In the genomic region with DNA sequence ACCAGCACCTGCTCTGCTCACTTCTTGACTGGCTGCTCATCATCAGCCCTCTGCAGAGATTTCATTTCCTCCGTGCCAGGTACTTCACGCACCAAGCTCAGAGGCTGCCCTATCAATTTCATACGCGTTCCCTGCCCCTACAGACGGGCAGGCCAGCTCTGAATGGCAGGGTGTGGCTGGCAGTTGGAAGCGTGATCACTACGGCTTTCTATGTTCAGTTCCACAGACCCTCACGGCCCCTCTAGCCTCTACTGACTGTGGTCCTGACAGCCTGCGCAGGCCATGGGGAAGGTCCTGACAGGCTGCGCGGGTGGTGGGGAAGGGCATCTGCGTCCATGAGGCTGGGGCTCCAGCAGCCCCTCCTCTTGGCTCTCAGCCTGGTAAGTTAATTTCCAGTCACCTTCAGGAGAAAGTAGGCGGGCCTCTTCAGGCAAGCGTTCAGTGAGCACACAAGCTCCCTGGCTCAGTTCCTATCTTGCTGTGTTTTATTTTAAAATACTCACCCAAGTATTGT, we compare ENCODE assay signal across 15 cellular contexts.
DNase-seq lines count a peak whose midpoint lies in the region; ATAC-seq and TF ChIP-seq lines count a peak whose summit lies in the region.
"Had no signal": no experiment of that assay in that cellular context is flagged by ENCODE, and none has a peak within 500 bp of the region (broad histone marks: within the 10 kb centered on the region; RNA-seq: fewer than 3 reads in every experiment).

No MANE protein-coding gene starts in this region.

- TF ChIP-seq CTCF in glutamatergic neuron (IDR thresholded peaks at IDR 0.05; ENCODE audit: partially characterized antibody, unreplicated experiment) (no peak), psoas muscle (IDR thresholded peaks at IDR 0.05) (no peak)

- no peaks in the 10 kb centered on the region for H3K9me3 ChIP-seq in psoas muscle

- peak; percentile 59 to 83 (median 82) for ATAC-seq in psoas muscle
- ATAC-seq: activated CD4-positive, alpha-beta T cell treated with anti-CD3 and anti-CD28 coated beads for 36 hours had no signal

- H3K27ac Mint-ChIP-seq in glutamatergic neuron (ENCODE audit: unreplicated experiment): peak overlapping the region; percentile 91
- H3K27ac Mint-ChIP-seq: activated CD4-positive, alpha-beta T cell treated with anti-CD3 and anti-CD28 coated beads for 36 hours; activated naive CD4-positive, alpha-beta T cell treated with anti-CD3 and anti-CD28 coated beads, Interleukin-2, amount 10 ng/mL, durations not matched to agents 7 days and 5 days; mesothelial cell of epicardium had no signal

- DNase-seq in NCI-H1092 treated with DMSO at 0.1 percent for 48 hours (lab: John Stamatoyannopoulos, UW) (peak; percentile 96), NCI-H526 treated with DMSO at 0.1 percent for 48 hours (lab: John Stamatoyannopoulos, UW) (peak; percentile 32), glutamatergic neuron (no peak), psoas muscle (no peak), NCI-H524 treated with DMSO at 0.1 percent for 48 hours (lab: John Stamatoyannopoulos, UW) (no peak), AG08395 (ENCODE audit: low spot score) (no peak), NCI-H446 treated with DMSO at 0.1 percent for 48 hours (lab: John Stamatoyannopoulos, UW) (no peak), occipital lobe (lab: John Stamatoyannopoulos, UW) (no peak)
- DNase-seq: activated CD4-positive, alpha-beta T cell treated with anti-CD3 and anti-CD28 coated beads for 36 hours; activated naive CD4-positive, alpha-beta T cell treated with anti-CD3 and anti-CD28 coated beads, Interleukin-2, amount 10 ng/mL, durations not matched to agents 7 days and 5 days; CD4-positive, alpha-beta memory T cell; effector CD4-positive, alpha-beta T cell; NCI-H1048; SIG-M5 had no signal

- H3K4me1 ChIP-seq in psoas muscle: peaks cover 15% of the 10 kb centered on the region

- peaks cover 0 to 26% of the 10 kb centered on the region in 2 donors for H3K36me3 ChIP-seq in psoas muscle (ENCODE audit: insufficient read depth in 1 of 2, low read depth in 1 of 2)

- peaks cover 4% of the 10 kb centered on the region for H3K36me3 Mint-ChIP-seq in glutamatergic neuron (ENCODE audit: unreplicated experiment)
- H3K36me3 Mint-ChIP-seq: activated naive CD4-positive, alpha-beta T cell treated with anti-CD3 and anti-CD28 coated beads, Interleukin-2, amount 10 ng/mL, durations not matched to agents 7 days and 5 days had no signal

- peak overlapping the region; percentile 61 for H3K27ac ChIP-seq in psoas muscle

- H3K4me1 Mint-ChIP-seq in glutamatergic neuron (ENCODE audit: low read depth, unreplicated experiment): peaks cover 54% of the 10 kb centered on the region
- H3K4me1 Mint-ChIP-seq: activated naive CD4-positive, alpha-beta T cell treated with anti-CD3 and anti-CD28 coated beads, Interleukin-2, amount 10 ng/mL, durations not matched to agents 7 days and 5 days; CD4-positive, alpha-beta memory T cell had no signal

- WGBS in psoas muscle, 3 donors: 25 to 28% (median 28%) methylated on average over 14 of the region's 14 CpGs

- H3K4me3 Mint-ChIP-seq in glutamatergic neuron (ENCODE audit: unreplicated experiment): no peak overlapping the region
- H3K4me3 Mint-ChIP-seq: activated CD4-positive, alpha-beta T cell treated with anti-CD3 and anti-CD28 coated beads for 36 hours; activated naive CD4-positive, alpha-beta T cell treated with anti-CD3 and anti-CD28 coated beads, Interleukin-2, amount 10 ng/mL, durations not matched to agents 7 days and 5 days; CD4-positive, alpha-beta memory T cell; mesothelial cell of epicardium had no signal

- peak overlapping the region; percentile 31 for H3K4me3 ChIP-seq in psoas muscle

- no peaks in the 10 kb centered on the region for H3K27me3 ChIP-seq in psoas muscle (ENCODE audit: insufficient read depth in 3 of 3, low read length in 2 of 3)

- H3K9me3 Mint-ChIP-seq in glutamatergic neuron (ENCODE audit: unreplicated experiment): peaks cover 12% of the 10 kb centered on the region
- H3K9me3 Mint-ChIP-seq: activated naive CD4-positive, alpha-beta T cell treated with anti-CD3 and anti-CD28 coated beads, Interleukin-2, amount 10 ng/mL, durations not matched to agents 7 days and 5 days; CD4-positive, alpha-beta memory T cell; mesothelial cell of epicardium had no signal

- H3K27me3 Mint-ChIP-seq in glutamatergic neuron (ENCODE audit: unreplicated experiment): peaks cover 8% of the 10 kb centered on the region
- H3K27me3 Mint-ChIP-seq: activated CD4-positive, alpha-beta T cell treated with anti-CD3 and anti-CD28 coated beads for 36 hours; activated naive CD4-positive, alpha-beta T cell treated with anti-CD3 and anti-CD28 coated beads, Interleukin-2, amount 10 ng/mL, durations not matched to agents 7 days and 5 days; CD4-positive, alpha-beta memory T cell had no signal

- intact Hi-C loops in psoas muscle (cut with DNase I): no loop called here

Comparison
In these comparisons a context has a peak if more than half of its experiments do, and no peak if none do; other contexts are left out.
1. DNase-seq: peak in NCI-H1092 treated with DMSO at 0.1 percent for 48 hours (single experiment) and NCI-H526 treated with DMSO at 0.1 percent for 48 hours (single experiment); none in glutamatergic neuron (single experiment), psoas muscle (0 of 2), NCI-H524 treated with DMSO at 0.1 percent for 48 hours (single experiment), AG08395 (single experiment), NCI-H446 treated with DMSO at 0.1 percent for 48 hours (single experiment) and occipital lobe (single experiment).